In genomic region chr2:49811502-49811901, GRCh38 we compare ENCODE assay signal across 20 cellular contexts.
DNase-seq lines count a peak whose midpoint lies in the region; ATAC-seq and TF ChIP-seq lines count a peak whose summit lies in the region.
"Had no signal": no experiment of that assay in that cellular context is flagged by ENCODE, and none has a peak within 500 bp of the region (broad histone marks: within the 10 kb centered on the region; RNA-seq: fewer than 3 reads in every experiment).

No MANE protein-coding gene starts in this region.

- no peak for DNase-seq in cardiac muscle cell (ENCODE audit: low read depth in 1 of 2, low spot score in 1 of 2)
- DNase-seq in Right ventricle myocardium inferior (ENCODE audit: missing footprints), result no peak
- DNase-seq in heart right ventricle, result no peak
- DNase-seq in left cardiac atrium, result no peak
- no peak for DNase-seq in right atrium auricular region (ENCODE audit: low spot score)
- DNase-seq in Right ventricle myocardium superior, result no peak
- no peak for DNase-seq in mesothelial cell of epicardium (ENCODE audit: low spot score in 2 of 2, unreplicated experiment in 2 of 2)
- DNase-seq: AML-193; Caco-2; Calu3; CD4-positive, alpha-beta T cell; CD8-positive, alpha-beta T cell; DMS79 treated with DMSO at 0.1 percent for 48 hours; GF-D8 had no signal

- TF ChIP-seq CTCF in cardiac muscle cell (IDR thresholded peaks at IDR 0.05; ENCODE audit: low read depth, low read length) (no peak), heart right ventricle (IDR thresholded peaks at IDR 0.05) (no peak), right atrium auricular region (IDR thresholded peaks at IDR 0.05) (no peak), mesothelial cell of epicardium (IDR thresholded peaks at IDR 0.05; ENCODE audit: unreplicated experiment) (no peak)

- H3K4me3 ChIP-seq in cardiac muscle cell, result no peak overlapping the region
- no peak overlapping the region for H3K4me3 ChIP-seq in heart right ventricle
- no peak overlapping the region for H3K4me3 ChIP-seq in right atrium auricular region
- H3K4me3 ChIP-seq: A549; BLaER1 treated with 17β-estradiol and CSF1 and Interleukin-3, amounts not matched to agents 10 nM and 100 nM had no signal

- peak overlapping the region; percentile 62 for H3K27ac Mint-ChIP-seq in mesothelial cell of epicardium
- H3K27ac Mint-ChIP-seq: B cell; CD4-positive, alpha-beta T cell; CD8-positive, alpha-beta T cell had no signal

- H3K4me1 ChIP-seq in cardiac muscle cell (ENCODE audit: low read depth), result peaks cover 41% of the 10 kb centered on the region
- H3K4me1 ChIP-seq in heart right ventricle, result peaks cover 0 to 28% (median 3%) of the 10 kb centered on the region in 9 donors
- H3K4me1 ChIP-seq in right atrium auricular region, result no peaks in the 10 kb centered on the region
- H3K4me1 ChIP-seq: A549, Caco-2 had no signal

- H3K27ac ChIP-seq in cardiac muscle cell, result peak overlapping the region; percentile 96
- H3K27ac ChIP-seq in heart right ventricle, result peak overlapping the region in 8 of 10 donors; percentile 47 to 76 (median 68)
- H3K27ac ChIP-seq in right atrium auricular region, result peak overlapping the region; percentile 26 to 74
- H3K27ac ChIP-seq: 22Rv1; A549; BLaER1 treated with 17β-estradiol and CSF1 and Interleukin-3, amounts not matched to agents 10 nM and 100 nM; C4-2B had no signal

- no peaks in the 10 kb centered on the region for H3K36me3 ChIP-seq in cardiac muscle cell
- no peaks in the 10 kb centered on the region for H3K36me3 ChIP-seq in heart right ventricle
- no peaks in the 10 kb centered on the region for H3K36me3 ChIP-seq in right atrium auricular region
- H3K36me3 ChIP-seq: BLaER1 treated with 17β-estradiol and CSF1 and Interleukin-3, amounts not matched to agents 10 nM and 100 nM had no signal

- no peaks in the 10 kb centered on the region for H3K36me3 Mint-ChIP-seq in mesothelial cell of epicardium
- H3K36me3 Mint-ChIP-seq: CD8-positive, alpha-beta T cell had no signal

- intact Hi-C loops in Right ventricle myocardium inferior (cut with DNase I), result no loop called here
- intact Hi-C loops in heart right ventricle (cut with DNase I), result no loop called here
- intact Hi-C loops in left cardiac atrium (cut with DNase I), result no loop called here
- intact Hi-C loops in Right ventricle myocardium superior (cut with DNase I), result no loop called here

- no peak for ATAC-seq in Right ventricle myocardium inferior
- no peak for ATAC-seq in heart right ventricle
- ATAC-seq in left cardiac atrium, result no peak
- no peak for ATAC-seq in Right ventricle myocardium superior (ENCODE audit: poor library complexity)
- ATAC-seq in HG02610 (IDR thresholded peaks at IDR 0.05; ENCODE audit: unreplicated experiment), result no peak
- ATAC-seq: A549; CD8-positive, alpha-beta T cell had no signal

- H3K9me3 ChIP-seq in cardiac muscle cell (ENCODE audit: low read depth), result no peaks in the 10 kb centered on the region
- no peaks in the 10 kb centered on the region for H3K9me3 ChIP-seq in heart right ventricle
- H3K9me3 ChIP-seq in right atrium auricular region, result no peaks in the 10 kb centered on the region
- H3K9me3 ChIP-seq: A549; BLaER1 treated with 17β-estradiol and CSF1 and Interleukin-3, amounts not matched to agents 10 nM and 100 nM; Caco-2 had no signal

- H3K27me3 ChIP-seq in cardiac muscle cell, result no peaks in the 10 kb centered on the region
- no peaks in the 10 kb centered on the region for H3K27me3 ChIP-seq in heart right ventricle
- no peaks in the 10 kb centered on the region for H3K27me3 ChIP-seq in right atrium auricular region
- H3K27me3 ChIP-seq: BLaER1 treated with 17β-estradiol and CSF1 and Interleukin-3, amounts not matched to agents 10 nM and 100 nM had no signal

- peaks cover 46% of the 10 kb centered on the region for H3K4me1 Mint-ChIP-seq in mesothelial cell of epicardium
- H3K4me1 Mint-ChIP-seq: B cell had no signal

- H3K27me3 Mint-ChIP-seq in mesothelial cell of epicardium (ENCODE audit: low read depth), result no peaks in the 10 kb centered on the region
- H3K27me3 Mint-ChIP-seq: B cell; CD4-positive, alpha-beta T cell had no signal

- H3K9me3 Mint-ChIP-seq in mesothelial cell of epicardium, result peaks cover 4% of the 10 kb centered on the region
- H3K9me3 Mint-ChIP-seq: CD8-positive, alpha-beta T cell had no signal

- WGBS in heart right ventricle, 2 donors, result 73 to 93% methylated on average over 4 of the region's 4 CpGs

- no peak overlapping the region for H3K4me3 Mint-ChIP-seq in mesothelial cell of epicardium
- H3K4me3 Mint-ChIP-seq: B cell; CD4-positive, alpha-beta T cell; CD8-positive, alpha-beta T cell had no signal
